In genomic region chr15:70033529-70034140, GRCh38 we compare ENCODE assay signal across 1 cellular context.
TF ChIP-seq lines count a peak whose summit lies in the region.

No MANE protein-coding gene starts in this region.

TF ChIP-seq in HEK293, 187 proteins besides CTCF, POLR2A, EP300 and RAD21 (continued from another document and continues in another):
- TF ChIP-seq TSHZ1 (tag by site-specific recombination; IDR thresholded peaks at IDR 0.05; ENCODE audit: borderline replicate concordance): peak; percentile 90; the same call in 1 of the 2 replicates
- no peak for TF ChIP-seq ZNF223 (tag by site-specific recombination; IDR thresholded peaks at IDR 0.05)
- TF ChIP-seq ZNF157 (tag by site-specific recombination; IDR thresholded peaks at IDR 0.05): no peak
- peak; percentile 82 for TF ChIP-seq ZNF629 (tag by site-specific recombination; IDR thresholded peaks at IDR 0.05)
- peak; percentile 36; the same call in 1 of the 2 replicates for TF ChIP-seq ZFP69B (tag by site-specific recombination; IDR thresholded peaks at IDR 0.05)
- TF ChIP-seq TCF7L2 (IDR thresholded peaks at IDR 0.05; ENCODE audit: borderline replicate concordance, low read depth, low read length): no peak
- peak; percentile 100 for TF ChIP-seq WT1 (tag by site-specific recombination; IDR thresholded peaks at IDR 0.05)
- no peak for TF ChIP-seq ZNF148 (tag by site-specific recombination; IDR thresholded peaks at IDR 0.05; ENCODE audit: borderline replicate concordance)
- TF ChIP-seq ZNF350 (tag by site-specific recombination; IDR thresholded peaks at IDR 0.05): no peak
- peak; percentile 98 for TF ChIP-seq ZEB2 (tag by site-specific recombination; IDR thresholded peaks at IDR 0.05)
- no peak for TF ChIP-seq ZBTB21 (tag by site-specific recombination; IDR thresholded peaks at IDR 0.05)
- no peak for TF ChIP-seq ZNF169 (tag by site-specific recombination; IDR thresholded peaks at IDR 0.05)
- TF ChIP-seq ZNF514 (tag by site-specific recombination; IDR thresholded peaks at IDR 0.05): no peak
- TF ChIP-seq ZNF280D (tag by site-specific recombination; IDR thresholded peaks at IDR 0.05): no peak
- peak; percentile 84 for TF ChIP-seq ZNF324 (tag by site-specific recombination; IDR thresholded peaks at IDR 0.05)
- no peak for TF ChIP-seq ZNF626 (tag by site-specific recombination; IDR thresholded peaks at IDR 0.05)
- TF ChIP-seq ZFP3 (tag by site-specific recombination; IDR thresholded peaks at IDR 0.05; ENCODE audit: low read depth): no peak
- TF ChIP-seq ZNF248 (tag by site-specific recombination; IDR thresholded peaks at IDR 0.05): no peak
- no peak for TF ChIP-seq ZNF239 (tag by site-specific recombination; IDR thresholded peaks at IDR 0.05)
- TF ChIP-seq ZNF785 (tag by site-specific recombination; IDR thresholded peaks at IDR 0.05): no peak
- TF ChIP-seq ZBTB8A (tag by site-specific recombination; IDR thresholded peaks at IDR 0.05): peak; percentile 60
- no peak for TF ChIP-seq ZNF214 (tag by site-specific recombination; IDR thresholded peaks at IDR 0.05; ENCODE audit: borderline replicate concordance)
- no peak for TF ChIP-seq SETDB1 (IDR thresholded peaks at IDR 0.05; ENCODE audit: insufficient read length, low read length)
- no peak for TF ChIP-seq ZNF654 (tag by site-specific recombination; IDR thresholded peaks at IDR 0.05; ENCODE audit: low read depth)
- peak; percentile 91 for TF ChIP-seq ZBTB44 (tag by site-specific recombination; IDR thresholded peaks at IDR 0.05)
- TF ChIP-seq ZNF391 (tag by site-specific recombination; IDR thresholded peaks at IDR 0.05; ENCODE audit: borderline replicate concordance, low read depth): peak; percentile 67; the same call in 1 of the 2 replicates
- no peak for TF ChIP-seq ZNF701 (tag by site-specific recombination; IDR thresholded peaks at IDR 0.05)
- no peak for TF ChIP-seq ZNF707 (tag by site-specific recombination; IDR thresholded peaks at IDR 0.05)
- no peak for TF ChIP-seq PRDM2 (tag by site-specific recombination; IDR thresholded peaks at IDR 0.05; ENCODE audit: borderline replicate concordance)
- TF ChIP-seq ZNF292 (tag by site-specific recombination; IDR thresholded peaks at IDR 0.05; ENCODE audit: borderline replicate concordance, low read depth): no peak
- TF ChIP-seq SP2 (tag by site-specific recombination; IDR thresholded peaks at IDR 0.05): no peak
- no peak for TF ChIP-seq ZNF510 (tag by site-specific recombination; IDR thresholded peaks at IDR 0.05; ENCODE audit: insufficient replicate concordance)
- TF ChIP-seq PATZ1 (tag by site-specific recombination; IDR thresholded peaks at IDR 0.05): peak; percentile 91
- TF ChIP-seq ZBTB20 (tag by site-specific recombination; IDR thresholded peaks at IDR 0.05): 0 out of 2 replicates have a peak, but pooled peaks have one; percentile 43
- TF ChIP-seq ZNF623 (tag by site-specific recombination; IDR thresholded peaks at IDR 0.05): no peak
- peak; percentile 67; the same call in 1 of the 2 replicates for TF ChIP-seq KLF7 (tag by site-specific recombination; IDR thresholded peaks at IDR 0.05; ENCODE audit: borderline replicate concordance)
- no peak for TF ChIP-seq PBX3 (CRISPR knock-in tag; IDR thresholded peaks at IDR 0.05)
- TF ChIP-seq ZNF423 (tag by site-specific recombination; IDR thresholded peaks at IDR 0.05): 0 out of 2 replicates have a peak, but pooled peaks have one; percentile 57
- no peak for TF ChIP-seq ZNF585B (tag by site-specific recombination; IDR thresholded peaks at IDR 0.05)
- TF ChIP-seq ZNF341 (tag by site-specific recombination; IDR thresholded peaks at IDR 0.05; ENCODE audit: low read depth): peak; percentile 94
- TF ChIP-seq ZNF600 (tag by site-specific recombination; IDR thresholded peaks at IDR 0.05): peak; percentile 47
- TF ChIP-seq ZNF24 (tag by site-specific recombination; IDR thresholded peaks at IDR 0.05): peak; percentile 92
- no peak for TF ChIP-seq ZNF155 (tag by site-specific recombination; IDR thresholded peaks at IDR 0.05)
- no peak for TF ChIP-seq ZNF354C (tag by site-specific recombination; IDR thresholded peaks at IDR 0.05; ENCODE audit: borderline replicate concordance, low read depth)
